In genomic region chr12:119168721-119169120, GRCh38 we compare ENCODE assay signal across 34 cellular contexts. TPM values are rescaled to one million over a fixed set of nuclear protein-coding genes. Genes with fewer than 3 reads are reported as not detected.
"Had no signal": no experiment of that assay in that cellular context is flagged by ENCODE, and none has a peak within 500 bp of the region (broad histone marks: within the 10 kb centered on the region; RNA-seq: fewer than 3 reads in every experiment).

No MANE protein-coding gene starts in this region.

- H3K27me3 Mint-ChIP-seq: activated CD4-positive, alpha-beta memory T cell treated with anti-CD3 and anti-CD28 coated beads, Interleukin-2, amount 10 ng/mL, durations not matched to agents 7 days and 5 days; activated CD8-positive, alpha-beta memory T cell treated with anti-CD3 and anti-CD28 coated beads, Interleukin-2, amount 10 ng/mL, durations not matched to agents 7 days and 5 days; activated naive CD8-positive, alpha-beta T cell; activated naive CD8-positive, alpha-beta T cell treated with anti-CD3 and anti-CD28 coated beads, Interleukin-2, amount 50 U/mL, for 24 hours had no signal

- H3K4me1 Mint-ChIP-seq: activated CD4-positive, alpha-beta memory T cell treated with anti-CD3 and anti-CD28 coated beads, Interleukin-2, amount 10 ng/mL, durations not matched to agents 7 days and 5 days; activated CD8-positive, alpha-beta memory T cell treated with anti-CD3 and anti-CD28 coated beads, Interleukin-2, amount 10 ng/mL, durations not matched to agents 7 days and 5 days; activated naive CD4-positive, alpha-beta T cell treated with anti-CD3 and anti-CD28 coated beads, Interleukin-2, amount 10 ng/mL, durations not matched to agents 7 days and 5 days; activated naive CD8-positive, alpha-beta T cell treated with anti-CD3 and anti-CD28 coated beads, Interleukin-2, amount 50 U/mL, for 24 hours had no signal

- H3K36me3 Mint-ChIP-seq: activated CD8-positive, alpha-beta memory T cell treated with anti-CD3 and anti-CD28 coated beads, Interleukin-2, amount 10 ng/mL, durations not matched to agents 7 days and 5 days; activated naive CD4-positive, alpha-beta T cell treated with anti-CD3 and anti-CD28 coated beads, Interleukin-2, amount 10 ng/mL, durations not matched to agents 7 days and 5 days; activated naive CD8-positive, alpha-beta T cell had no signal

- H3K9ac ChIP-seq: SK-N-SH had no signal

- H3K27me3 ChIP-seq: brain microvascular endothelial cell, Peyer's patch, SJSA1 had no signal

- H3K27ac Mint-ChIP-seq: activated CD4-positive, alpha-beta memory T cell treated with anti-CD3 and anti-CD28 coated beads, Interleukin-2, amount 10 ng/mL, durations not matched to agents 7 days and 5 days; activated CD8-positive, alpha-beta memory T cell treated with anti-CD3 and anti-CD28 coated beads, Interleukin-2, amount 10 ng/mL, durations not matched to agents 7 days and 5 days; activated naive CD4-positive, alpha-beta T cell treated with anti-CD3 and anti-CD28 coated beads, Interleukin-2, amount 10 ng/mL, durations not matched to agents 7 days and 5 days; activated naive CD8-positive, alpha-beta T cell; activated naive CD8-positive, alpha-beta T cell treated with anti-CD3 and anti-CD28 coated beads, Interleukin-2, amount 50 U/mL, for 24 hours; T-helper 1 cell treated with Interleukin-12 subunit alpha and Interleukin-12 subunit beta and Interleukin-4 antibody, amounts not matched to agents 30 μg/mL and 1 μg/mL, for 36 hours; T-helper 2 cell treated with Interferon-gamma antibody and Interleukin-4, amounts not matched to agents 5 μg/mL and 100 μg/mL, for 36 hours had no signal

- H3K27ac ChIP-seq: brain microvascular endothelial cell, Peyer's patch, SJSA1, WERI-Rb-1 had no signal

- H3K36me3 ChIP-seq: brain microvascular endothelial cell, Peyer's patch, SJSA1, WERI-Rb-1 had no signal

- DNase-seq: activated CD4-positive, alpha-beta memory T cell treated with anti-CD3 and anti-CD28 coated beads, Interleukin-2, amount 10 ng/mL, durations not matched to agents 7 days and 5 days; activated CD4-positive, alpha-beta T cell treated with anti-CD3 and anti-CD28 coated beads for 1 hour; activated CD4-positive, alpha-beta T cell treated with anti-CD3 and anti-CD28 coated beads for 48 hours; activated CD4-positive, CD25-positive, alpha-beta regulatory T cell; activated CD8-positive, alpha-beta memory T cell treated with anti-CD3 and anti-CD28 coated beads for 24 hours; activated CD8-positive, alpha-beta memory T cell treated with anti-CD3 and anti-CD28 coated beads, Interleukin-2, amount 10 ng/mL, durations not matched to agents 7 days and 5 days; activated CD8-positive, alpha-beta memory T cell treated with anti-CD3 and anti-CD28 coated beads, Interleukin-2, amount 50 U/mL, for 48 hours; activated effector memory CD4-positive, alpha-beta T cell treated with Interleukin-2 at 50 U/mL for 16 hours; activated naive CD4-positive, alpha-beta T cell treated with anti-CD3 and anti-CD28 coated beads, Interleukin-2, amount 10 ng/mL, durations not matched to agents 7 days and 5 days; activated naive CD8-positive, alpha-beta T cell treated with anti-CD3 and anti-CD28 coated beads, Interleukin-2, amount 50 U/mL, for 24 hours; activated T-cell treated with anti-CD3 and anti-CD28 coated beads, Interleukin-2, amount 50 U/mL, for 48 hours; aorta; brain microvascular endothelial cell; Karpas-422; KBM-7; NCI-H1105; NCI-H1417 treated with DMSO at 0.1 percent for 48 hours; NCI-H187 treated with DMSO at 0.1 percent for 48 hours; NCI-H2081; NCI-H2171 treated with DMSO at 0.1 percent for 48 hours; NCI-H2227 treated with DMSO at 0.1 percent for 48 hours; NCI-H446; NCI-H524; NCI-H69; NCI-H82; Peyer's patch; RPMI8226; SHP77 treated with DMSO at 0.1 percent for 48 hours; SK-N-SH; WERI-Rb-1 had no signal

- H3K9me3 Mint-ChIP-seq: activated CD4-positive, alpha-beta memory T cell treated with anti-CD3 and anti-CD28 coated beads, Interleukin-2, amount 10 ng/mL, durations not matched to agents 7 days and 5 days; T-helper 1 cell treated with Interleukin-12 subunit alpha and Interleukin-12 subunit beta and Interleukin-4 antibody, amounts not matched to agents 30 μg/mL and 1 μg/mL, for 36 hours; T-helper 2 cell treated with Interferon-gamma antibody and Interleukin-4, amounts not matched to agents 5 μg/mL and 100 μg/mL, for 36 hours had no signal

- H3K4me2 ChIP-seq: SK-N-SH had no signal

- H3K4me1 ChIP-seq: Peyer's patch, SJSA1 had no signal

- H3K4me3 ChIP-seq: Peyer's patch, SJSA1 had no signal

- H3K9me3 ChIP-seq: Peyer's patch, SJSA1, SK-N-SH had no signal

- H3K4me3 Mint-ChIP-seq: activated CD4-positive, alpha-beta memory T cell treated with anti-CD3 and anti-CD28 coated beads, Interleukin-2, amount 10 ng/mL, durations not matched to agents 7 days and 5 days; activated CD8-positive, alpha-beta memory T cell treated with anti-CD3 and anti-CD28 coated beads, Interleukin-2, amount 10 ng/mL, durations not matched to agents 7 days and 5 days; activated naive CD4-positive, alpha-beta T cell treated with anti-CD3 and anti-CD28 coated beads, Interleukin-2, amount 10 ng/mL, durations not matched to agents 7 days and 5 days; activated naive CD8-positive, alpha-beta T cell; activated naive CD8-positive, alpha-beta T cell treated with anti-CD3 and anti-CD28 coated beads, Interleukin-2, amount 50 U/mL, for 24 hours; T-helper 1 cell treated with Interleukin-12 subunit alpha and Interleukin-12 subunit beta and Interleukin-4 antibody, amounts not matched to agents 30 μg/mL and 1 μg/mL, for 36 hours; T-helper 2 cell treated with Interferon-gamma antibody and Interleukin-4, amounts not matched to agents 5 μg/mL and 100 μg/mL, for 36 hours had no signal

RNA-seq across cellular contexts. Expression of gene HSPB8, which starts 10.0 kb away (rescaled TPM):
- total RNA-seq: activated CD4-positive, alpha-beta memory T cell treated with anti-CD3 and anti-CD28 coated beads, Interleukin-2, amount 10 ng/mL, durations not matched to agents 7 days and 5 days; activated CD8-positive, alpha-beta memory T cell treated with anti-CD3 and anti-CD28 coated beads, Interleukin-2, amount 10 ng/mL, durations not matched to agents 7 days and 5 days had no signal
